Comparison of ENCODE assay signal across 26 cellular contexts in the genomic region with DNA sequence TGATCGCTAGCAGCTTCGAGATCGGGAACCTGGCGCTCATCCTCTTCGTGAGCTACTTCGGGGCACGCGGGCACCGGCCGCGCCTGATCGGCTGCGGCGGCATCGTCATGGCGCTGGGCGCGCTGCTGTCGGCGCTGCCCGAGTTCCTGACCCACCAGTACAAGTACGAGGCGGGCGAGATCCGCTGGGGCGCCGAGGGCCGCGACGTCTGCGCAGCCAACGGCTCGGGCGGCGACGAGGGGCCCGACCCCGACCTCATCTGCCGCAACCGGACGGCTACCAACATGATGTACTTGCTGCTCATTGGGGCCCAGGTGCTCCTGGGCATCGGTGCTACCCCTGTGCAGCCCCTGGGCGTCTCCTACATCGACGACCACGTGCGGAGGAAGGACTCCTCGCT.
DNase-seq lines count a peak whose midpoint lies in the region; ATAC-seq, FAIRE-seq and TF ChIP-seq lines count a peak whose summit lies in the region.
"Had no signal": no experiment of that assay in that cellular context is flagged by ENCODE, and none has a peak within 500 bp of the region (broad histone marks: within the 10 kb centered on the region; RNA-seq: fewer than 3 reads in every experiment).

No MANE protein-coding gene starts in this region.

- TF ChIP-seq RAD21 in H1 (IDR thresholded peaks at IDR 0.05 in 1 of 2, conservative IDR thresholded peaks at IDR 0.05 in 1 of 2; ENCODE audit: low read depth in 2 of 2, low read length in 2 of 2) (no peak), HepG2 (CRISPR knock-in tag; IDR thresholded peaks at IDR 0.05) (no peak)

- TF ChIP-seq EP300 in H1 (IDR thresholded peaks at IDR 0.05; ENCODE audit: borderline replicate concordance in 1 of 2, low read depth in 2 of 2, low read length in 2 of 2) = no peak
- no peak for TF ChIP-seq EP300 in HepG2 (IDR thresholded peaks at IDR 0.05; ENCODE audit: low read depth in 2 of 2, low read length in 2 of 2)
- no peak for TF ChIP-seq EP300 in HepG2 (CRISPR knock-in tag; IDR thresholded peaks at IDR 0.05; ENCODE audit: borderline replicate concordance)

- peak overlapping the region; percentile 72; the same call in 1 of the 2 replicates for H4K8ac ChIP-seq in H1 (ENCODE audit: extremely low read depth, insufficient read depth, low read length)

- H4K20me1 ChIP-seq in H1 (replicated peaks in 1 of 2; ENCODE audit: control insufficient read depth in 1 of 2, insufficient read depth in 2 of 2, low read length in 2 of 2) (no peaks in the 10 kb centered on the region), HepG2 (ENCODE audit: insufficient read depth, low read length) (no peaks in the 10 kb centered on the region)

- H3K9me3 Mint-ChIP-seq in type B pancreatic cell = no peaks in the 10 kb centered on the region

- no peak overlapping the region for H3K27ac Mint-ChIP-seq in type B pancreatic cell

- H3K9ac ChIP-seq in H1 (replicated peaks in 1 of 4; ENCODE audit: extremely low read depth in 1 of 4, low read depth in 3 of 4, low read length in 3 of 4) (no peak overlapping the region), HepG2 (ENCODE audit: insufficient read depth, low read depth, low read length) (no peak overlapping the region)
- H3K9ac ChIP-seq: GM23248 had no signal

- no peak overlapping the region for H3K56ac ChIP-seq in H1 (replicated peaks; ENCODE audit: insufficient read length, low read depth, low read length)

- FAIRE-seq in H1 (lab: Jason Lieb, UNC) = no peak
- FAIRE-seq in HepG2 (lab: Jason Lieb, UNC) = no peak
- FAIRE-seq: GM12878 had no signal

- no peak overlapping the region for H2BK5ac ChIP-seq in H1 (ENCODE audit: low read depth, low read length)

- peaks cover 7% of the 10 kb centered on the region for H3K36me3 Mint-ChIP-seq in type B pancreatic cell

- no peak overlapping the region for H4K91ac ChIP-seq in H1 (replicated peaks; ENCODE audit: insufficient read length, low read length)

- BruUV-seq in HepG2 (replicated peaks; lab: Mats Ljungman, UMichigan) = no TSS peak

- CTCF ChIA-PET in H1 (lab: Charles Lee; ENCODE audit: partially characterized antibody) (interaction anchor here (1.2 to 1.3 kb wide), 2 partner anchors 10 to 21 kb away, joined by 3 to 4 read pairs; no protein-coding TSS in a partner anchor), HepG2 (lab: Yijun Ruan, JAX; ENCODE audit: low intra/inter-chr PET ratio, low total read pairs) (no interaction called here)

- H3K23me2 ChIP-seq in H1 (ENCODE audit: low read depth, low read length) = no peaks in the 10 kb centered on the region

- peak; percentile 47 for DNase-seq in NCI-H1105 treated with DMSO at 0.1 percent for 48 hours (lab: John Stamatoyannopoulos, UW)
- no peak for DNase-seq in NCI-H1105 (lab: John Stamatoyannopoulos, UW)
- no peak for DNase-seq in cardiac muscle cell (ENCODE audit: low read depth in 1 of 2, low spot score in 1 of 2)
- DNase-seq in Right ventricle myocardium inferior (ENCODE audit: missing footprints) = no peak
- DNase-seq in H1 (ENCODE audit: low read depth in 1 of 2, low spot score in 2 of 2) = no peak
- DNase-seq in HepG2 (ENCODE audit: low spot score) = no peak
- DNase-seq in H7 = no peak
- DNase-seq in type B pancreatic cell (ENCODE audit: extremely low spot score, unreplicated experiment) = no peak
- DNase-seq: ACHN; AML-193; C1 segment of cervical spinal cord; DMS79 treated with DMSO at 0.1 percent for 48 hours; GM23248; HCEC 1CT; KBM-7; MM.1S; NCI-H1694; NCI-H2227 treated with DMSO at 0.1 percent for 48 hours; NCI-H524 treated with DMSO at 0.1 percent for 48 hours; NK-92 treated with Interleukin-12 subunit alpha and Interleukin-12 subunit beta, amount 100 ng/mL, for 24 hours; SJCRH30; T-helper 1 cell had no signal

- H2AK5ac ChIP-seq in H1 (ENCODE audit: low read depth, low read length) = no peak overlapping the region

- intact Hi-C loops in Right ventricle myocardium inferior (cut with DNase I) = no loop called here
- intact Hi-C loops in HepG2 (cut with micrococcal nuclease; ENCODE audit: unreplicated experiment) = no loop called here

- TF ChIP-seq CTCF in cardiac muscle cell (IDR thresholded peaks at IDR 0.05; ENCODE audit: low read depth, low read length) (no peak), H1 (IDR thresholded peaks at IDR 0.05; ENCODE audit: control extremely low read depth in 1 of 3, insufficient read depth in 1 of 3, low read depth in 1 of 3, low read length in 3 of 3) (no peak), HepG2 (CRISPR knock-in tag; IDR thresholded peaks at IDR 0.05) (no peak), type B pancreatic cell (conservative IDR thresholded peaks at IDR 0.05) (no peak)

- H2AFZ ChIP-seq in H1 (ENCODE audit: low read length) (no peak overlapping the region), HepG2 (ENCODE audit: low read length) (no peak overlapping the region)
- H2AFZ ChIP-seq: GM23248 had no signal

- no peak overlapping the region for H4K5ac ChIP-seq in H1 (ENCODE audit: insufficient read length, low read depth, low read length)

- H3K23ac ChIP-seq in H1 (ENCODE audit: insufficient read length) = no peak overlapping the region

- H3K18ac ChIP-seq in H1 (ENCODE audit: extremely low read depth, low read length) = no peak overlapping the region

- H3K4me2 ChIP-seq in H1 (ENCODE audit: insufficient read depth in 1 of 2, low read depth in 2 of 2, low read length in 2 of 2) (no peak overlapping the region), HepG2 (ENCODE audit: low read depth, low read length) (no peak overlapping the region)

- no peak overlapping the region for H3K4me3 Mint-ChIP-seq in type B pancreatic cell

- peaks cover 2% of the 10 kb centered on the region; the same call in 1 of the 2 replicates for H3K79me1 ChIP-seq in H1 (ENCODE audit: low read depth, low read length)

- H2BK15ac ChIP-seq in H1 (ENCODE audit: low read length) = no peak overlapping the region

- no peaks in the 10 kb centered on the region for H3K9me3 ChIP-seq in cardiac muscle cell (ENCODE audit: low read depth)
- H3K9me3 ChIP-seq in H1 (ENCODE audit: insufficient read depth in 2 of 2, low read depth in 1 of 2, low read length in 1 of 2) = no peaks in the 10 kb centered on the region
- H3K9me3 ChIP-seq in HepG2 (ENCODE audit: low read length) = no peaks in the 10 kb centered on the region
- H3K9me3 ChIP-seq: SJCRH30 had no signal

- H3K4me1 ChIP-seq in cardiac muscle cell (ENCODE audit: low read depth) (peaks cover 18% of the 10 kb centered on the region), H1 (replicated peaks in 1 of 4; ENCODE audit: control insufficient read depth in 3 of 4, insufficient read depth in 4 of 4, low read length in 3 of 4) (peaks cover 0 to 4% (median 3%) of the 10 kb centered on the region in 4 experiments; a peak in 3 of 7 replicates), HepG2 (ENCODE audit: insufficient read depth, low read length) (no peaks in the 10 kb centered on the region)
- H3K4me1 ChIP-seq: SJCRH30 had no signal

- H2BK20ac ChIP-seq in H1 (ENCODE audit: low read length) = no peak overlapping the region

- whole genome bisulfite sequencing in H1 (ENCODE audit: extremely low coverage in 1 of 2, insufficient coverage in 1 of 2, insufficient read length in 1 of 2, insufficient replicate concordance in 2 of 2, low coverage in 1 of 2, low lambda C conversion rate in 2 of 2, missing lambda C conversion rate in 1 of 2), 2 experiments = 95% methylated on average over 21 of the region's 48 CpGs; no CpG with 5 or more reads in 1 of the 2 experiments
- WGBS in HepG2 (ENCODE audit: low lambda C conversion rate) = 80% methylated on average over 29 of the region's 48 CpGs

- no peak overlapping the region for H2BK120ac ChIP-seq in H1 (replicated peaks; ENCODE audit: low read depth, low read length)

- H3K27ac ChIP-seq in cardiac muscle cell (peak overlapping the region; percentile 11), H1 (ENCODE audit: low read depth, low read length) (no peak overlapping the region), HepG2 (ENCODE audit: extremely low read length, insufficient read depth, low read length) (no peak overlapping the region)
- H3K27ac ChIP-seq: 22Rv1, GM23248, HL-60, SJCRH30 had no signal

- no peak overlapping the region for H3K14ac ChIP-seq in H1 (ENCODE audit: insufficient read length)

- H3K4me1 Mint-ChIP-seq in type B pancreatic cell (ENCODE audit: unreplicated experiment) = peaks cover 24% of the 10 kb centered on the region

- H2BK12ac ChIP-seq in H1 (ENCODE audit: low read depth, low read length) = no peak overlapping the region

- H3K27me3 ChIP-seq in cardiac muscle cell = no peaks in the 10 kb centered on the region
- H3K27me3 ChIP-seq in H1 (replicated peaks in 1 of 4; ENCODE audit: control insufficient read depth in 3 of 4, extremely low read depth in 1 of 4, insufficient read depth in 3 of 4, low read length in 3 of 4) = no peaks in the 10 kb centered on the region
- peaks cover 1 to 12% of the 10 kb centered on the region in 2 experiments; a peak in 2 of 5 replicates for H3K27me3 ChIP-seq in HepG2 (ENCODE audit: control insufficient read depth in 1 of 2, insufficient read depth in 2 of 2, low read length in 2 of 2)
- no peaks in the 10 kb centered on the region for H3K27me3 ChIP-seq in H7 (ENCODE audit: control insufficient read depth, insufficient read depth, low read length)
- H3K27me3 ChIP-seq: SJCRH30 had no signal

- no peaks in the 10 kb centered on the region; a peak in 1 of 4 replicates for H3K79me2 ChIP-seq in H1 (ENCODE audit: control insufficient read depth in 1 of 2, insufficient read depth in 2 of 2, low read length in 2 of 2)
- no peaks in the 10 kb centered on the region for H3K79me2 ChIP-seq in HepG2 (ENCODE audit: insufficient read depth, low read length)

- ATAC-seq in Right ventricle myocardium inferior (no peak), HepG2 (no peak)
- ATAC-seq: GM12878, Panc1 had no signal

- in situ Hi-C loops in HepG2 (cut with HindIII; ENCODE audit: extremely low pct_ligation_motif_present, low pct_unique_long_range_greater_than_20kb) = no loop called here

- POLR2A ChIA-PET in H1 (lab: Charles Lee; ENCODE audit: partially characterized antibody) = interaction anchor here (1.2 kb wide), 1 partner anchor 18 kb away, joined by 3 read pairs; no protein-coding TSS in a partner anchor
- POLR2A ChIA-PET in HepG2 (lab: Yijun Ruan, JAX) = no interaction called here

- H3K4me3 ChIP-seq in cardiac muscle cell (no peak overlapping the region), H1 (ENCODE audit: extremely low read depth in 1 of 4, insufficient read depth in 2 of 4, low read depth in 3 of 4, low read length in 4 of 4) (no peak overlapping the region), HepG2 (replicated peaks in 1 of 3; ENCODE audit: insufficient read depth in 1 of 3, low read depth in 2 of 3, low read length in 3 of 3) (no peak overlapping the region), H7 (ENCODE audit: insufficient read depth, low read depth, low read length) (no peak overlapping the region)
- H3K4me3 ChIP-seq: GM12878, GM23248, SJCRH30 had no signal

- no peak overlapping the region for H3K4ac ChIP-seq in H1 (replicated peaks; ENCODE audit: insufficient read length, low read depth, low read length)

- no peaks in the 10 kb centered on the region for H3K36me3 ChIP-seq in cardiac muscle cell
- H3K36me3 ChIP-seq in H1 (ENCODE audit: control insufficient read depth in 2 of 4, insufficient read depth in 4 of 4, low read length in 3 of 4) = peaks cover 0 to 4% (median 0%) of the 10 kb centered on the region in 4 experiments; a peak in 1 of 8 replicates
- no peaks in the 10 kb centered on the region for H3K36me3 ChIP-seq in HepG2 (replicated peaks in 1 of 2; ENCODE audit: control insufficient read depth in 1 of 2, insufficient read depth in 2 of 2, low read length in 2 of 2)
- no peaks in the 10 kb centered on the region; the same call in 1 of the 2 replicates for H3K36me3 ChIP-seq in H7 (replicated peaks; ENCODE audit: control insufficient read depth, insufficient read depth, low read length)
- H3K36me3 ChIP-seq: SJCRH30 had no signal

- no peaks in the 10 kb centered on the region for H3K27me3 Mint-ChIP-seq in type B pancreatic cell

- TF ChIP-seq POLR2A in H1 (IDR thresholded peaks at IDR 0.05; ENCODE audit: control extremely low read depth in 1 of 2, low read depth in 2 of 2, low read length in 2 of 2) (no peak), HepG2 (IDR thresholded peaks at IDR 0.05; ENCODE audit: insufficient read depth in 1 of 2, low read depth in 2 of 2, low read length in 2 of 2) (no peak)
